In genomic region chr3:104831076-104831475, GRCh38 we compare ENCODE assay signal across 23 cellular contexts.
"Had no signal": no experiment of that assay in that cellular context is flagged by ENCODE, and none has a peak within 500 bp of the region (broad histone marks: within the 10 kb centered on the region; RNA-seq: fewer than 3 reads in every experiment).

No MANE protein-coding gene starts in this region.

- H3K4me3 Mint-ChIP-seq: activated CD4-positive, alpha-beta memory T cell treated with anti-CD3 and anti-CD28 coated beads for 36 hours; activated naive CD8-positive, alpha-beta T cell treated with anti-CD3 and anti-CD28 coated beads for 36 hours; nephron progenitor cell; T-helper 17 cell had no signal

- H3K27me3 ChIP-seq: breast epithelium, gastrocnemius medialis, spleen, testis, uterus had no signal

- ATAC-seq: gastrocnemius medialis, left ventricle myocardium superior, sciatic nerve, T-helper 17 cell had no signal

- H3K4me1 Mint-ChIP-seq: activated naive CD8-positive, alpha-beta T cell treated with anti-CD3 and anti-CD28 coated beads for 36 hours had no signal

- H3K27ac ChIP-seq: breast epithelium, gastrocnemius medialis, spleen, testis, uterus had no signal

- H3K9me3 Mint-ChIP-seq: activated CD4-positive, alpha-beta memory T cell treated with anti-CD3 and anti-CD28 coated beads for 36 hours; activated naive CD8-positive, alpha-beta T cell treated with anti-CD3 and anti-CD28 coated beads for 36 hours; nephron progenitor cell had no signal

- DNase-seq: activated CD4-positive, alpha-beta memory T cell treated with anti-CD3 and anti-CD28 coated beads for 36 hours; activated CD4-positive, alpha-beta T cell treated with anti-CD3 and anti-CD28 coated beads for 48 hours; activated CD4-positive, CD25-positive, alpha-beta regulatory T cell; activated naive CD4-positive, alpha-beta T cell treated with Interleukin-2 at 50 U/mL for 16 hours; activated naive CD8-positive, alpha-beta T cell treated with anti-CD3 and anti-CD28 coated beads for 36 hours; activated T-cell treated with anti-CD3 and anti-CD28 coated beads, Interleukin-2, amount 50 U/mL, for 48 hours; amniotic stem cell; cerebellar nuclear complex; effector CD4-positive, alpha-beta T cell; gastrocnemius medialis; hypothalamus; left ventricle myocardium superior; nephron progenitor cell; nucleus accumbens; spleen; stimulated activated CD4-positive, alpha-beta T cell treated with anti-CD3 and anti-CD28 coated beads, Interleukin-4, amount 100 ng/mL, for 1 hour; stimulated activated naive CD4-positive, alpha-beta T cell; T-helper 17 cell; testis; trophoblast cell; uterus had no signal

- H3K36me3 Mint-ChIP-seq: activated CD4-positive, alpha-beta memory T cell treated with anti-CD3 and anti-CD28 coated beads for 36 hours; activated naive CD8-positive, alpha-beta T cell treated with anti-CD3 and anti-CD28 coated beads for 36 hours had no signal

- H3K36me3 ChIP-seq: breast epithelium, gastrocnemius medialis, spleen, uterus had no signal

- H3K4me3 ChIP-seq: breast epithelium, gastrocnemius medialis, spleen, testis, uterus had no signal

- H3K27me3 Mint-ChIP-seq: activated CD4-positive, alpha-beta memory T cell treated with anti-CD3 and anti-CD28 coated beads for 36 hours; activated naive CD8-positive, alpha-beta T cell treated with anti-CD3 and anti-CD28 coated beads for 36 hours had no signal

- H3K4me1 ChIP-seq: breast epithelium, gastrocnemius medialis, spleen, testis, uterus had no signal

- H3K9me3 ChIP-seq: breast epithelium, gastrocnemius medialis, spleen, testis, uterus had no signal

- H3K27ac Mint-ChIP-seq: activated CD4-positive, alpha-beta memory T cell treated with anti-CD3 and anti-CD28 coated beads for 36 hours; activated naive CD8-positive, alpha-beta T cell treated with anti-CD3 and anti-CD28 coated beads for 36 hours; nephron progenitor cell; T-helper 17 cell had no signal
